In genomic region chr2:189465478-189465877, GRCh38 we compare ENCODE assay signal across 23 cellular contexts. TPM values are rescaled to one million over a fixed set of nuclear protein-coding genes. Genes with fewer than 3 reads are reported as not detected.
DNase-seq lines count a peak whose midpoint lies in the region; TF ChIP-seq lines count a peak whose summit lies in the region.
"Had no signal": no experiment of that assay in that cellular context is flagged by ENCODE, and none has a peak within 500 bp of the region (broad histone marks: within the 10 kb centered on the region; RNA-seq: fewer than 3 reads in every experiment).

No MANE protein-coding gene starts in this region.

- H3K27me3 ChIP-seq in adipocyte (replicated peaks; ENCODE audit: control insufficient read depth, insufficient read depth, low read length) = no peaks in the 10 kb centered on the region
- H3K27me3 ChIP-seq in neuronal stem cell (ENCODE audit: control insufficient read depth in 3 of 3, insufficient read depth in 3 of 3, low read depth in 1 of 3, low read length in 3 of 3) = no peaks in the 10 kb centered on the region
- H3K27me3 ChIP-seq: brain microvascular endothelial cell, dorsolateral prefrontal cortex, ovary, SJSA1 had no signal

- H2BK15ac ChIP-seq in neuronal stem cell (ENCODE audit: low read length) = no peak overlapping the region

- CTCF ChIA-PET in HEK293 (lab: Yijun Ruan, JAX) = interaction anchor here (1.2 to 1.5 kb wide), 2 partner anchors 9 to 196 kb away, joined by 3 to 7 read pairs; partner anchors contain the start of gene ASNSD1

- peak overlapping the region; percentile 45 for H3K9ac ChIP-seq in adipocyte (ENCODE audit: low read length)
- no peak overlapping the region for H3K9ac ChIP-seq in neuronal stem cell (ENCODE audit: low read depth, low read length, poor library complexity)

- H3K9me3 ChIP-seq in HEK293 (ENCODE audit: control insufficient read depth, insufficient read depth, low read depth, low read length) (no peaks in the 10 kb centered on the region), adipocyte (ENCODE audit: control insufficient read depth, low read length) (no peaks in the 10 kb centered on the region), neuronal stem cell (replicated peaks in 1 of 2; ENCODE audit: control insufficient read depth in 2 of 2, insufficient read depth in 1 of 2, low read depth in 1 of 2, low read length in 2 of 2) (no peaks in the 10 kb centered on the region)
- H3K9me3 ChIP-seq: ovary, SJSA1 had no signal

- no peak overlapping the region for H2AFZ ChIP-seq in neuronal stem cell (ENCODE audit: low read length)

- H3K27ac ChIP-seq in HEK293 (ENCODE audit: extremely low read depth, low read depth, low read length) (no peak overlapping the region), neuronal stem cell (replicated peaks; ENCODE audit: low read length) (no peak overlapping the region)
- H3K27ac ChIP-seq: brain microvascular endothelial cell, dorsolateral prefrontal cortex, ovary, SJSA1 had no signal

- H3K4me3 Mint-ChIP-seq in activated naive CD4-positive, alpha-beta T cell treated with anti-CD3 and anti-CD28 coated beads, Interleukin-2, amount 50 U/mL, for 24 hours = no peak overlapping the region
- no peak overlapping the region for H3K4me3 Mint-ChIP-seq in mesothelial cell of epicardium
- H3K4me3 Mint-ChIP-seq in activated CD4-positive, alpha-beta T cell treated with anti-CD3 and anti-CD28 coated beads, Interleukin-2, amount 10 ng/mL, durations not matched to agents 24 days and 14 days = no peak overlapping the region
- H3K4me3 Mint-ChIP-seq: CD8-positive, alpha-beta T cell; nephron progenitor cell; type B pancreatic cell had no signal

- H2BK5ac ChIP-seq in neuronal stem cell (ENCODE audit: low read length) = no peak overlapping the region

- H3K4me3 ChIP-seq in HEK293 (ENCODE audit: low read depth, low read length) = no peak overlapping the region
- no peak overlapping the region for H3K4me3 ChIP-seq in adipocyte (ENCODE audit: low read length)
- H3K4me3 ChIP-seq in neuronal stem cell (ENCODE audit: low read length in 2 of 2) = no peak overlapping the region
- H3K4me3 ChIP-seq: dorsolateral prefrontal cortex, ovary, SJSA1 had no signal

- H2BK12ac ChIP-seq in neuronal stem cell (ENCODE audit: low read length) = no peak overlapping the region

- DNase-seq in activated naive CD4-positive, alpha-beta T cell (lab: John Stamatoyannopoulos, UW) = no peak
- DNase-seq in adipocyte (ENCODE audit: low read depth) (no peak), mesothelial cell of epicardium (ENCODE audit: low spot score in 2 of 2, unreplicated experiment in 2 of 2) (no peak), inferior parietal cortex (ENCODE audit: extremely low spot score) (no peak), neuronal stem cell (ENCODE audit: low spot score) (no peak)
- DNase-seq in activated CD4-positive, alpha-beta T cell treated with anti-CD3 and anti-CD28 coated beads, Interleukin-2, amount 10 ng/mL, durations not matched to agents 24 days and 14 days = no peak
- DNase-seq: activated CD4-positive, alpha-beta T cell treated with anti-CD3 and anti-CD28 coated beads for 1 hour; activated effector memory CD4-positive, alpha-beta T cell treated with anti-CD3 and anti-CD28 coated beads, Interleukin-2, amount 50 U/mL, for 16 hours; activated T-cell treated with anti-CD3 and anti-CD28 coated beads for 4 hours; AML-193; brain microvascular endothelial cell; CD8-positive, alpha-beta T cell; DMS 273 treated with DMSO at 0.1 percent for 48 hours; dorsolateral prefrontal cortex; EL; NCI-H2029; NCI-H526 treated with DMSO at 0.1 percent for 48 hours; nephron progenitor cell; ovary had no signal

- no peaks in the 10 kb centered on the region for H3K9me3 Mint-ChIP-seq in activated naive CD4-positive, alpha-beta T cell treated with anti-CD3 and anti-CD28 coated beads, Interleukin-2, amount 50 U/mL, for 24 hours
- no peaks in the 10 kb centered on the region for H3K9me3 Mint-ChIP-seq in mesothelial cell of epicardium
- no peaks in the 10 kb centered on the region for H3K9me3 Mint-ChIP-seq in activated CD4-positive, alpha-beta T cell treated with anti-CD3 and anti-CD28 coated beads, Interleukin-2, amount 10 ng/mL, durations not matched to agents 24 days and 14 days
- H3K9me3 Mint-ChIP-seq: CD8-positive, alpha-beta T cell; nephron progenitor cell; type B pancreatic cell had no signal

- no peak overlapping the region for H3K4me2 ChIP-seq in neuronal stem cell (ENCODE audit: insufficient read depth, low read length, poor library complexity, severe bottlenecking)

- intact Hi-C loops in activated CD4-positive, alpha-beta T cell treated with anti-CD3 and anti-CD28 coated beads, Interleukin-2, amount 10 ng/mL, durations not matched to agents 24 days and 14 days (cut with micrococcal nuclease) = no loop called here

- H3K36me3 ChIP-seq in HEK293 (ENCODE audit: control insufficient read depth in 2 of 2, insufficient read depth in 1 of 2, low read length in 2 of 2) (peaks cover 31 to 93% of the 10 kb centered on the region in 2 experiments), adipocyte (ENCODE audit: control insufficient read depth, insufficient read depth, low read length, severe bottlenecking) (peaks cover 94% of the 10 kb centered on the region), neuronal stem cell (replicated peaks in 1 of 2; ENCODE audit: control insufficient read depth in 2 of 2, insufficient read depth in 2 of 2, low read length in 2 of 2) (peaks cover 17 to 100% of the 10 kb centered on the region in 2 donors)
- H3K36me3 ChIP-seq: ovary had no signal

- H3K4me1 Mint-ChIP-seq in activated naive CD4-positive, alpha-beta T cell treated with anti-CD3 and anti-CD28 coated beads, Interleukin-2, amount 50 U/mL, for 24 hours = no peaks in the 10 kb centered on the region
- peaks cover 25% of the 10 kb centered on the region for H3K4me1 Mint-ChIP-seq in mesothelial cell of epicardium
- H3K4me1 Mint-ChIP-seq in activated CD4-positive, alpha-beta T cell treated with anti-CD3 and anti-CD28 coated beads, Interleukin-2, amount 10 ng/mL, durations not matched to agents 24 days and 14 days = no peaks in the 10 kb centered on the region

- H4K91ac ChIP-seq in neuronal stem cell (ENCODE audit: low read depth, low read length, poor library complexity) = no peak overlapping the region

- H3K4me1 ChIP-seq in HEK293 (ENCODE audit: control insufficient read depth, insufficient read depth, low read length) = peaks cover 6% of the 10 kb centered on the region; the same call in 1 of the 2 replicates
- H3K4me1 ChIP-seq in adipocyte (ENCODE audit: control insufficient read depth, insufficient read depth, low read length) = peaks cover 15% of the 10 kb centered on the region
- H3K4me1 ChIP-seq in neuronal stem cell (ENCODE audit: control insufficient read depth in 2 of 2, insufficient read depth in 1 of 2, low read depth in 1 of 2, low read length in 2 of 2) = no peaks in the 10 kb centered on the region
- H3K4me1 ChIP-seq: SJSA1 had no signal

- H3K27ac Mint-ChIP-seq in activated naive CD4-positive, alpha-beta T cell treated with anti-CD3 and anti-CD28 coated beads, Interleukin-2, amount 50 U/mL, for 24 hours = peak overlapping the region; percentile 65
- peak overlapping the region; percentile 74 for H3K27ac Mint-ChIP-seq in mesothelial cell of epicardium
- no peak overlapping the region for H3K27ac Mint-ChIP-seq in activated CD4-positive, alpha-beta T cell treated with anti-CD3 and anti-CD28 coated beads, Interleukin-2, amount 10 ng/mL, durations not matched to agents 24 days and 14 days
- H3K27ac Mint-ChIP-seq: CD8-positive, alpha-beta T cell; nephron progenitor cell; type B pancreatic cell had no signal

- no peak overlapping the region for H3K18ac ChIP-seq in neuronal stem cell (ENCODE audit: low read length)

- POLR2A ChIA-PET in HEK293 (lab: Yijun Ruan, JAX) = no interaction called here

- peaks cover 25% of the 10 kb centered on the region for H3K36me3 Mint-ChIP-seq in activated naive CD4-positive, alpha-beta T cell treated with anti-CD3 and anti-CD28 coated beads, Interleukin-2, amount 50 U/mL, for 24 hours
- peaks cover 35% of the 10 kb centered on the region for H3K36me3 Mint-ChIP-seq in mesothelial cell of epicardium
- H3K36me3 Mint-ChIP-seq in activated CD4-positive, alpha-beta T cell treated with anti-CD3 and anti-CD28 coated beads, Interleukin-2, amount 10 ng/mL, durations not matched to agents 24 days and 14 days (ENCODE audit: low read depth) = peaks cover 70% of the 10 kb centered on the region

- no peak overlapping the region for H3K23ac ChIP-seq in neuronal stem cell (ENCODE audit: low read depth, low read length, poor library complexity)

- H2AK5ac ChIP-seq in neuronal stem cell (ENCODE audit: low read depth, low read length) = no peak overlapping the region

- H3K4ac ChIP-seq in neuronal stem cell (ENCODE audit: low read length) = no peak overlapping the region

- no peak overlapping the region for H3K14ac ChIP-seq in neuronal stem cell (ENCODE audit: low read length)

- TF ChIP-seq CTCF in HEK293 (tag by site-specific recombination; IDR thresholded peaks at IDR 0.05) (no peak), mesothelial cell of epicardium (IDR thresholded peaks at IDR 0.05; ENCODE audit: unreplicated experiment) (no peak)

- no peak overlapping the region for H2BK120ac ChIP-seq in neuronal stem cell (ENCODE audit: low read depth, low read length)

- no CpG with 5 or more reads among the region's 3 CpGs for WGBS in neuronal stem cell (ENCODE audit: extremely low coverage in 2 of 2, insufficient read length in 2 of 2, insufficient replicate concordance in 1 of 2), 2 donors

- no peaks in the 10 kb centered on the region for H3K27me3 Mint-ChIP-seq in activated naive CD4-positive, alpha-beta T cell treated with anti-CD3 and anti-CD28 coated beads, Interleukin-2, amount 50 U/mL, for 24 hours
- H3K27me3 Mint-ChIP-seq in mesothelial cell of epicardium (ENCODE audit: low read depth) = no peaks in the 10 kb centered on the region
- no peaks in the 10 kb centered on the region for H3K27me3 Mint-ChIP-seq in activated CD4-positive, alpha-beta T cell treated with anti-CD3 and anti-CD28 coated beads, Interleukin-2, amount 10 ng/mL, durations not matched to agents 24 days and 14 days
- H3K27me3 Mint-ChIP-seq: type B pancreatic cell had no signal

- no peaks in the 10 kb centered on the region for H3K79me1 ChIP-seq in neuronal stem cell (ENCODE audit: low read depth, low read length)

- H4K8ac ChIP-seq in neuronal stem cell (ENCODE audit: low read depth, low read length) = no peak overlapping the region

TF ChIP-seq in HEK293, 187 proteins besides CTCF, POLR2A, EP300 and RAD21 (continues in another document):
- TF ChIP-seq ZIC2 (tag by site-specific recombination; IDR thresholded peaks at IDR 0.05) = no peak

RNA-seq across cellular contexts. Expression of gene WDR75, which starts 24.2 kb away (rescaled TPM):
- 58.2 to 61.4 TPM (median 60.7 TPM) in 3 replicates for total RNA-seq in mesothelial cell of epicardium
- 117 and 121 TPM in 2 replicates for total RNA-seq in activated CD4-positive, alpha-beta T cell treated with anti-CD3 and anti-CD28 coated beads, Interleukin-2, amount 10 ng/mL, durations not matched to agents 24 days and 14 days
- 46.7 TPM for polyA plus RNA-seq in neuronal stem cell (2013, experiment 1 of 2)
- 47.0 TPM for polyA plus RNA-seq in neuronal stem cell (2013, experiment 2 of 2)
